7 cellular contexts compared by ENCODE assay signal in the genomic region with DNA sequence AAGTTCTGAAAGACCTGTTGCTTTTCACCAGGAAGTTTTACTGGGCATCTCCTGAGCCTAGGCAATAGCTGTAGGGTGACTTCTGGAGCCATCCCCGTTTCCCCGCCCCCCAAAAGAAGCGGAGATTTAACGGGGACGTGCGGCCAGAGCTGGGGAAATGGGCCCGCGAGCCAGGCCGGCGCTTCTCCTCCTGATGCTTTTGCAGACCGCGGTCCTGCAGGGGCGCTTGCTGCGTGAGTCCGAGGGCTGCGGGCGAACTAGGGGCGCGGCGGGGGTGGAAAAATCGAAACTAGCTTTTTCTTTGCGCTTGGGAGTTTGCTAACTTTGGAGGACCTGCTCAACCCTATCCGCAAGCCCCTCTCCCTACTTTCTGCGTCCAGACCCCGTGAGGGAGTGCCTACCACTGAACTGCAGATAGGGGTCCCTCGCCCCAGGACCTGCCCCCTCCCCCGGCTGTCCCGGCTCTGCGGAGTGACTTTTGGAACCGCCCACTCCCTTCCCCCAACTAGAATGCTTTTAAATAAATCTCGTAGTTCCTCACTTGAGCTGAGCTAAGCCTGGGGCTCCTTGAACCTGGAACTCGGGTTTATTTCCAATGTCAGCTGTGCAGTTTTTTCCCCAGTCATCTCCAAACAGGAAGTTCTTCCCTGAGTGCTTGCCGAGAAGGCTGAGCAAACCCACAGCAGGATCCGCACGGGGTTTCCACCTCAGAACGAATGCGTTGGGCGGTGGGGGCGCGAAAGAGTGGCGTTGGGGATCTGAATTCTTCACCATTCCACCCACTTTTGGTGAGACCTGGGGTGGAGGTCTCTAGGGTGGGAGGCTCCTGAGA. TPM values are rescaled to one million over a fixed set of nuclear protein-coding genes. Genes with fewer than 3 reads are reported as not detected.
A peak's percentile ranks its signal among the peaks of the same experiment; 100 is the strongest.
DNase-seq lines count a peak whose midpoint lies in the region; ATAC-seq and TF ChIP-seq lines count a peak whose summit lies in the region.

A gene with protein sequence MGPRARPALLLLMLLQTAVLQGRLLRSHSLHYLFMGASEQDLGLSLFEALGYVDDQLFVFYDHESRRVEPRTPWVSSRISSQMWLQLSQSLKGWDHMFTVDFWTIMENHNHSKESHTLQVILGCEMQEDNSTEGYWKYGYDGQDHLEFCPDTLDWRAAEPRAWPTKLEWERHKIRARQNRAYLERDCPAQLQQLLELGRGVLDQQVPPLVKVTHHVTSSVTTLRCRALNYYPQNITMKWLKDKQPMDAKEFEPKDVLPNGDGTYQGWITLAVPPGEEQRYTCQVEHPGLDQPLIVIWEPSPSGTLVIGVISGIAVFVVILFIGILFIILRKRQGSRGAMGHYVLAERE (plus strand): TSS at position 146 of the 832 bp plus-strand sequence. CDS start 12 bp downstream, at position 158.

- H3K27me3 ChIP-seq in left ventricle myocardium inferior (ENCODE audit: low read depth): no peaks in the 10 kb centered on the region
- H3K27me3 ChIP-seq in parathyroid adenoma (ENCODE audit: control insufficient read depth, insufficient read depth, low read length): no peaks in the 10 kb centered on the region

- peak within 1 kb of the TSS; percentile 80 for H3K4me3 ChIP-seq in left ventricle myocardium inferior
- H3K4me3 ChIP-seq in parathyroid adenoma (ENCODE audit: low read depth, low read length): peak within 1 kb of the TSS; percentile 82

- TF ChIP-seq CTCF in left ventricle myocardium inferior (IDR thresholded peaks at IDR 0.05; ENCODE audit: borderline replicate concordance) (peak; percentile 40), parathyroid adenoma (IDR thresholded peaks at IDR 0.05) (no peak)

- H3K36me3 ChIP-seq in left ventricle myocardium inferior (no peaks in the 10 kb centered on the region), parathyroid adenoma (ENCODE audit: control insufficient read depth, insufficient read depth, low read length) (no peaks in the 10 kb centered on the region)

- H3K4me2 ChIP-seq in parathyroid adenoma (ENCODE audit: low read length): peak within 1 kb of the TSS; percentile 91

- intact Hi-C loops in left ventricle myocardium inferior (cut with micrococcal nuclease): no loop called here

- H2AFZ ChIP-seq in parathyroid adenoma: peak within 1 kb of the TSS; percentile 80

- H3K27ac ChIP-seq in left ventricle myocardium inferior (replicated peaks): peak within 1 kb of the TSS; percentile 91
- peak within 1 kb of the TSS; percentile 47 for H3K27ac ChIP-seq in parathyroid adenoma

- ATAC-seq in GM18511 (IDR thresholded peaks at IDR 0.05; ENCODE audit: unreplicated experiment) (peak; percentile 54), SK-N-SH treated with all-trans-retinoic acid at 6 μM for 48 hours (no peak)

- H3K9ac ChIP-seq in parathyroid adenoma: no peak within 1 kb of the TSS

- H3K9me3 ChIP-seq in left ventricle myocardium inferior (replicated peaks): no peaks in the 10 kb centered on the region
- H3K9me3 ChIP-seq in parathyroid adenoma (ENCODE audit: control insufficient read depth, low read length): no peaks in the 10 kb centered on the region

- DNase-seq in OCI-M1 (lab: John Stamatoyannopoulos, UW): peak; percentile 64
- DNase-seq in amniotic epithelial cell (ENCODE audit: low read depth): peak; percentile 69
- DNase-seq in left ventricle myocardium inferior: peak; percentile 57
- DNase-seq in NCI-H446 treated with DMSO at 0.1 percent for 48 hours (lab: John Stamatoyannopoulos, UW): no peak

- no peaks in the 10 kb centered on the region for H3K79me2 ChIP-seq in parathyroid adenoma

- H3K4me1 ChIP-seq in left ventricle myocardium inferior (peaks cover 32% of the 10 kb centered on the region), parathyroid adenoma (no peaks in the 10 kb centered on the region)

TF ChIP-seq in SK-N-SH treated with all-trans-retinoic acid at 6 μM for 48 hours, 23 proteins besides CTCF, POLR2A, EP300 and RAD21:
- TF ChIP-seq PPARA (CRISPR knock-in tag; IDR thresholded peaks at IDR 0.05; ENCODE audit: borderline replicate concordance): no peak
- no peak for TF ChIP-seq TOX (CRISPR knock-in tag; IDR thresholded peaks at IDR 0.05; ENCODE audit: borderline replicate concordance)
- TF ChIP-seq GLIS3 (CRISPR knock-in tag; IDR thresholded peaks at IDR 0.05): no peak
- TF ChIP-seq, protein P1, sequence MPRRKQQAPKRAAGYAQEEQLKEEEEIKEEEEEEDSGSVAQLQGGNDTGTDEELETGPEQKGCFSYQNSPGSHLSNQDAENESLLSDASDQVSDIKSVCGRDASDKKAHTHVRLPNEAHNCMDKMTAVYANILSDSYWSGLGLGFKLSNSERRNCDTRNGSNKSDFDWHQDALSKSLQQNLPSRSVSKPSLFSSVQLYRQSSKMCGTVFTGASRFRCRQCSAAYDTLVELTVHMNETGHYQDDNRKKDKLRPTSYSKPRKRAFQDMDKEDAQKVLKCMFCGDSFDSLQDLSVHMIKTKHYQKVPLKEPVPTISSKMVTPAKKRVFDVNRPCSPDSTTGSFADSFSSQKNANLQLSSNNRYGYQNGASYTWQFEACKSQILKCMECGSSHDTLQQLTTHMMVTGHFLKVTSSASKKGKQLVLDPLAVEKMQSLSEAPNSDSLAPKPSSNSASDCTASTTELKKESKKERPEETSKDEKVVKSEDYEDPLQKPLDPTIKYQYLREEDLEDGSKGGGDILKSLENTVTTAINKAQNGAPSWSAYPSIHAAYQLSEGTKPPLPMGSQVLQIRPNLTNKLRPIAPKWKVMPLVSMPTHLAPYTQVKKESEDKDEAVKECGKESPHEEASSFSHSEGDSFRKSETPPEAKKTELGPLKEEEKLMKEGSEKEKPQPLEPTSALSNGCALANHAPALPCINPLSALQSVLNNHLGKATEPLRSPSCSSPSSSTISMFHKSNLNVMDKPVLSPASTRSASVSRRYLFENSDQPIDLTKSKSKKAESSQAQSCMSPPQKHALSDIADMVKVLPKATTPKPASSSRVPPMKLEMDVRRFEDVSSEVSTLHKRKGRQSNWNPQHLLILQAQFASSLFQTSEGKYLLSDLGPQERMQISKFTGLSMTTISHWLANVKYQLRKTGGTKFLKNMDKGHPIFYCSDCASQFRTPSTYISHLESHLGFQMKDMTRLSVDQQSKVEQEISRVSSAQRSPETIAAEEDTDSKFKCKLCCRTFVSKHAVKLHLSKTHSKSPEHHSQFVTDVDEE (CRISPR knock-in tag; IDR thresholded peaks at IDR 0.05): no peak
- TF ChIP-seq, protein P2, sequence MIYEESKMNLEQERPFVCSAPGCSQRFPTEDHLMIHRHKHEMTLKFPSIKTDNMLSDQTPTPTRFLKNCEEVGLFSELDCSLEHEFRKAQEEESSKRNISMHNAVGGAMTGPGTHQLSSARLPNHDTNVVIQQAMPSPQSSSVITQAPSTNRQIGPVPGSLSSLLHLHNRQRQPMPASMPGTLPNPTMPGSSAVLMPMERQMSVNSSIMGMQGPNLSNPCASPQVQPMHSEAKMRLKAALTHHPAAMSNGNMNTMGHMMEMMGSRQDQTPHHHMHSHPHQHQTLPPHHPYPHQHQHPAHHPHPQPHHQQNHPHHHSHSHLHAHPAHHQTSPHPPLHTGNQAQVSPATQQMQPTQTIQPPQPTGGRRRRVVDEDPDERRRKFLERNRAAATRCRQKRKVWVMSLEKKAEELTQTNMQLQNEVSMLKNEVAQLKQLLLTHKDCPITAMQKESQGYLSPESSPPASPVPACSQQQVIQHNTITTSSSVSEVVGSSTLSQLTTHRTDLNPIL (CRISPR knock-in tag; IDR thresholded peaks at IDR 0.05; ENCODE audit: low read depth): no peak
- no peak for TF ChIP-seq ZFP30 (CRISPR knock-in tag; IDR thresholded peaks at IDR 0.05)
- TF ChIP-seq TCF4 (CRISPR knock-in tag; IDR thresholded peaks at IDR 0.05; ENCODE audit: borderline replicate concordance): no peak
- TF ChIP-seq, protein P3, sequence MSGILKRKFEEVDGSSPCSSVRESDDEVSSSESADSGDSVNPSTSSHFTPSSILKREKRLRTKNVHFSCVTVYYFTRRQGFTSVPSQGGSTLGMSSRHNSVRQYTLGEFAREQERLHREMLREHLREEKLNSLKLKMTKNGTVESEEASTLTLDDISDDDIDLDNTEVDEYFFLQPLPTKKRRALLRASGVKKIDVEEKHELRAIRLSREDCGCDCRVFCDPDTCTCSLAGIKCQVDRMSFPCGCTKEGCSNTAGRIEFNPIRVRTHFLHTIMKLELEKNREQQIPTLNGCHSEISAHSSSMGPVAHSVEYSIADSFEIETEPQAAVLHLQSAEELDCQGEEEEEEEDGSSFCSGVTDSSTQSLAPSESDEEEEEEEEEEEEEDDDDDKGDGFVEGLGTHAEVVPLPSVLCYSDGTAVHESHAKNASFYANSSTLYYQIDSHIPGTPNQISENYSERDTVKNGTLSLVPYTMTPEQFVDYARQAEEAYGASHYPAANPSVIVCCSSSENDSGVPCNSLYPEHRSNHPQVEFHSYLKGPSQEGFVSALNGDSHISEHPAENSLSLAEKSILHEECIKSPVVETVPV (CRISPR knock-in tag; IDR thresholded peaks at IDR 0.05): no peak
- no peak for TF ChIP-seq ZNF70 (CRISPR knock-in tag; IDR thresholded peaks at IDR 0.05)
- TF ChIP-seq, protein P4, sequence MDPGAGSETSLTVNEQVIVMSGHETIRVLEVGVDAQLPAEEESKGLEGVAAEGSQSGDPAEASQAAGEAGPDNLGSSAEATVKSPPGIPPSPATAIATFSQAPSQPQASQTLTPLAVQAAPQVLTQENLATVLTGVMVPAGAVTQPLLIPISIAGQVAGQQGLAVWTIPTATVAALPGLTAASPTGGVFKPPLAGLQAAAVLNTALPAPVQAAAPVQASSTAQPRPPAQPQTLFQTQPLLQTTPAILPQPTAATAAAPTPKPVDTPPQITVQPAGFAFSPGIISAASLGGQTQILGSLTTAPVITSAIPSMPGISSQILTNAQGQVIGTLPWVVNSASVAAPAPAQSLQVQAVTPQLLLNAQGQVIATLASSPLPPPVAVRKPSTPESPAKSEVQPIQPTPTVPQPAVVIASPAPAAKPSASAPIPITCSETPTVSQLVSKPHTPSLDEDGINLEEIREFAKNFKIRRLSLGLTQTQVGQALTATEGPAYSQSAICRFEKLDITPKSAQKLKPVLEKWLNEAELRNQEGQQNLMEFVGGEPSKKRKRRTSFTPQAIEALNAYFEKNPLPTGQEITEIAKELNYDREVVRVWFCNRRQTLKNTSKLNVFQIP (CRISPR knock-in tag; IDR thresholded peaks at IDR 0.05; ENCODE audit: borderline replicate concordance, low read depth): no peak

RNA-seq across cellular contexts. Expression of the gene that starts here (rescaled TPM):
- total RNA-seq in left ventricle myocardium inferior: 3.4 TPM
